In the genomic region with DNA sequence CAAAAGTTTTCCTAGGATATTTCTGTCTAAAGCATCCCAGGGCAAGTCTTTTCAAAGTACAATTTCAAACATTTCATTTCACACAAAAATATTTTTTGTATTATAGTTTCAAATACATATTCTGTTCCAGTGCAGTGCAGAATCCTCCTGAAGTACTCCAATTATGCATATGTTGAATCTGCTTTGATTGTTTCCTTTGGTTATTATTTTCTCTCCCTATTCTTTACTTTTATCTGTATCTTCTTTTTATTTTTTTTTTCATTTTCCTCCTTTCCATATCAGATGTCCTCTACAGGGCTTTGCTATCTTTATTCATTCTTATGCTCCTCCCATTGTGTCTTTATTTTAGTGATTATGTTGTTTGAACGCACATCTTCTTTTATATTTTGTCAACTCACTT, we compare ENCODE assay signal across 27 cellular contexts.
"Had no signal": no experiment of that assay in that cellular context is flagged by ENCODE, and none has a peak within 500 bp of the region (broad histone marks: within the 10 kb centered on the region; RNA-seq: fewer than 3 reads in every experiment).

No MANE protein-coding gene starts in this region.

- H3K27ac ChIP-seq: colonic mucosa, epithelial cell of prostate, esophagus squamous epithelium, gastrocnemius medialis, heart right ventricle, left lung, lower lobe of right lung had no signal

- DNase-seq: colonic mucosa; cortex of kidney; effector CD8-positive, alpha-beta T cell; effector memory CD8-positive, alpha-beta T cell; endodermal cell; erythroblast; esophagus squamous epithelium; foreskin fibroblast; foreskin melanocyte; gastrocnemius medialis; glutamatergic neuron; head of caudate nucleus; heart right ventricle; hippocampal formation; left cardiac atrium; left lung; left ventricle myocardium superior; lower lobe of right lung; mesenchymal stem cell; mucosa of descending colon; naive B cell had no signal

- ATAC-seq: effector memory CD8-positive, alpha-beta T cell; esophagus mucosa; gastrocnemius medialis; heart right ventricle; left cardiac atrium; left lung; left ventricle myocardium superior; lower lobe of right lung; mucosa of descending colon had no signal

- H3K27ac Mint-ChIP-seq: dendritic cell treated with granulocyte-macrophage colony-stimulating factor and Interleukin-4, amounts not matched to agents 40 ng/mL and 50 ng/mL, for 4 days; endodermal cell; mesothelial cell of epicardium; naive B cell had no signal

- H3K27me3 ChIP-seq: colonic mucosa, esophagus squamous epithelium, gastrocnemius medialis, heart right ventricle, left lung had no signal

- H3K4me3 ChIP-seq: colonic mucosa, esophagus squamous epithelium, gastrocnemius medialis, heart right ventricle, left lung, lower lobe of right lung, mucosa of descending colon had no signal

- H3K36me3 ChIP-seq: colonic mucosa, esophagus squamous epithelium, gastrocnemius medialis, lower lobe of right lung had no signal

- H3K9me3 ChIP-seq: colonic mucosa, gastrocnemius medialis had no signal

- H3K27me3 Mint-ChIP-seq: dendritic cell treated with granulocyte-macrophage colony-stimulating factor and Interleukin-4, amounts not matched to agents 40 ng/mL and 50 ng/mL, for 4 days; effector memory CD8-positive, alpha-beta T cell; naive B cell had no signal

- FAIRE-seq: islet of Langerhans, keratinocyte had no signal

- H3K4me1 ChIP-seq: colonic mucosa, esophagus squamous epithelium, gastrocnemius medialis, heart right ventricle, left lung, lower lobe of right lung had no signal

- H3K4me3 Mint-ChIP-seq: dendritic cell treated with granulocyte-macrophage colony-stimulating factor and Interleukin-4, amounts not matched to agents 40 ng/mL and 50 ng/mL, for 4 days; effector memory CD8-positive, alpha-beta T cell; endodermal cell; mesothelial cell of epicardium; naive B cell had no signal
